ENCODE assay signal across 8 cellular contexts in genomic region chr9:95726756-95727155, GRCh38.
DNase-seq lines count a peak whose midpoint lies in the region; ATAC-seq and TF ChIP-seq lines count a peak whose summit lies in the region.

No MANE protein-coding gene starts in this region.

- POLR2A ChIA-PET in A673 (lab: Charles Lee; ENCODE audit: low non-redundant PET) = interaction anchor here (1.2 kb wide), 1 partner anchor 10 kb away, joined by 4 read pairs; no protein-coding TSS in a partner anchor

- H3K27ac ChIP-seq in A673 (ENCODE audit: low read depth, low read length, poor library complexity, severe bottlenecking) (no peak overlapping the region), lower lobe of right lung (no peak overlapping the region)

- H3K36me3 ChIP-seq in A673 (ENCODE audit: insufficient read depth, low read length, poor library complexity, severe bottlenecking) (no peaks in the 10 kb centered on the region), lower lobe of right lung (no peaks in the 10 kb centered on the region)

- H3K27me3 ChIP-seq in A673 (replicated peaks; ENCODE audit: insufficient read depth, low read depth, low read length, poor library complexity) (no peaks in the 10 kb centered on the region), lower lobe of right lung (ENCODE audit: low read depth) (no peaks in the 10 kb centered on the region)

- CTCF ChIA-PET in A673 (lab: Charles Lee) = interaction anchor here (1.0 kb wide), 1 partner anchor 491 kb away, joined by 8 read pairs; no protein-coding TSS in a partner anchor

- in situ Hi-C loops in GM13977 (cut with MboI; ENCODE audit: low pct_unique_long_range_greater_than_20kb, low sequenced_read_pairs, unreplicated experiment) = no loop called here

- no peak overlapping the region for H3K4me3 ChIP-seq in A673 (ENCODE audit: low read depth, low read length, poor library complexity, severe bottlenecking)
- no peak overlapping the region for H3K4me3 ChIP-seq in lower lobe of right lung

- H3K9me3 ChIP-seq in A673 (ENCODE audit: low read depth, low read length, poor library complexity, severe bottlenecking) = no peaks in the 10 kb centered on the region
- H3K9me3 ChIP-seq in lower lobe of right lung = no peaks in the 10 kb centered on the region

- intact Hi-C loops in A673 (cut with micrococcal nuclease; ENCODE audit: unreplicated experiment) (loop anchor here (2.0 to 10.0 kb wide), 3 partner anchors 148 to 491 kb away; partner anchors contain the start of gene ERCC6L2), lower lobe of right lung (cut with DNase I) (no loop called here)

- TF ChIP-seq CTCF in A673 (conservative IDR thresholded peaks at IDR 0.05; ENCODE audit: low read depth, low read length) = peak; percentile 81
- peak; percentile 52 for TF ChIP-seq CTCF in GM13977 (IDR thresholded peaks at IDR 0.05; ENCODE audit: extremely low read depth, insufficient read depth, missing control alignments)
- peak; percentile 72 for TF ChIP-seq CTCF in lower lobe of right lung (IDR thresholded peaks at IDR 0.05)

- H3K4me1 ChIP-seq in A673 (ENCODE audit: insufficient read depth, low read length, poor library complexity, severe bottlenecking) = no peaks in the 10 kb centered on the region
- H3K4me1 ChIP-seq in lower lobe of right lung = no peaks in the 10 kb centered on the region

- peak; percentile 51 to 68 for ATAC-seq in lower lobe of right lung
- no peak for ATAC-seq in GM21390 (IDR thresholded peaks at IDR 0.05; ENCODE audit: unreplicated experiment)

- DNase-seq in A673 (ENCODE audit: low spot score) (peak; percentile 68), GM13977 (ENCODE audit: low spot score) (peak; percentile 72), NCI-H345 (lab: John Stamatoyannopoulos, UW) (peak; percentile 32), cerebellum (ENCODE audit: low spot score) (peak; percentile 64), lower lobe of right lung (no peak), cortex of kidney (lab: John Stamatoyannopoulos, UW) (no peak), nucleus accumbens (lab: John Stamatoyannopoulos, UW) (no peak)

- no TSS peak for BruUV-seq in A673 (replicated peaks; lab: Mats Ljungman, UMichigan)

Comparison
In these comparisons a context has a peak if more than half of its experiments do, and no peak if none do; other contexts are left out.
1. DNase-seq: peak in A673 (single experiment), GM13977 (single experiment), NCI-H345 (single experiment) and cerebellum (single experiment); none in lower lobe of right lung (single experiment), cortex of kidney (single experiment) and nucleus accumbens (0 of 56).
2. Peak in every context shown above with its lines, with median percentiles within 50 percentile points of each other: CTCF ChIP-seq.